In genomic region chr7:259751-260405, GRCh38 we compare ENCODE assay signal across 18 cellular contexts. TPM values are rescaled to one million over a fixed set of nuclear protein-coding genes. Genes with fewer than 3 reads are reported as not detected.
DNase-seq lines count a peak whose midpoint lies in the region; ATAC-seq, FAIRE-seq and TF ChIP-seq lines count a peak whose summit lies in the region.
"Had no signal": no experiment of that assay in that cellular context is flagged by ENCODE, and none has a peak within 500 bp of the region (broad histone marks: within the 10 kb centered on the region; RNA-seq: fewer than 3 reads in every experiment).

No MANE protein-coding gene starts in this region.

- no peak overlapping the region for H4K5ac ChIP-seq in IMR-90 (ENCODE audit: low read depth, low read length)

- H3K27ac ChIP-seq in IMR-90 (ENCODE audit: insufficient read depth, low read length) (no peak overlapping the region), K562 (ENCODE audit: extremely low read depth, low read depth, low read length) (no peak overlapping the region), kidney (ENCODE audit: low read depth in 2 of 2, low read length in 2 of 2) (no peak overlapping the region)

- TSS peak; percentile 89 for BruUV-seq in IMR-90 (replicated peaks; lab: Mats Ljungman, UMichigan)
- no TSS peak for BruUV-seq in K562 (replicated peaks; lab: Mats Ljungman, UMichigan)

- no peak for TF ChIP-seq POLR2A in IMR-90 (IDR thresholded peaks at IDR 0.05; ENCODE audit: low read depth, low read length)
- TF ChIP-seq POLR2A in K562 (conservative IDR thresholded peaks at IDR 0.05), result no peak

- H3K27me3 ChIP-seq in IMR-90 (ENCODE audit: control insufficient read depth, insufficient read depth, low read length), result no peaks in the 10 kb centered on the region
- H3K27me3 ChIP-seq in K562 (ENCODE audit: control insufficient read depth in 2 of 2, insufficient read depth in 2 of 2, low read length in 2 of 2), result peaks cover 22 to 54% of the 10 kb centered on the region in 2 experiments

- no peaks in the 10 kb centered on the region for H3K79me1 ChIP-seq in IMR-90 (ENCODE audit: low read depth in 1 of 2, low read length in 2 of 2)

- H2BK20ac ChIP-seq in IMR-90 (ENCODE audit: low read depth, low read length), result no peak overlapping the region

- H3K36me3 ChIP-seq in IMR-90 (ENCODE audit: control insufficient read depth, insufficient read depth, low read length) (peaks cover 65% of the 10 kb centered on the region), K562 (ENCODE audit: control insufficient read depth, insufficient read depth, low read length) (no peaks in the 10 kb centered on the region), kidney (ENCODE audit: control insufficient read depth in 1 of 2, insufficient read depth in 2 of 2, low read length in 2 of 2) (peaks cover 12 to 55% of the 10 kb centered on the region in 2 donors)
- H3K36me3 ChIP-seq: HAP-1 had no signal

- no peak for ATAC-seq in IMR-90 (ENCODE audit: low read depth)
- ATAC-seq in K562, result no peak
- ATAC-seq in HG02678 (IDR thresholded peaks at IDR 0.05; ENCODE audit: unreplicated experiment), result no peak
- ATAC-seq in HG03097 (IDR thresholded peaks at IDR 0.05; ENCODE audit: low FRiP score, unreplicated experiment), result no peak
- ATAC-seq: CD8-positive, alpha-beta T cell had no signal

- TF ChIP-seq CTCF in IMR-90 (conservative IDR thresholded peaks at IDR 0.05; ENCODE audit: low read depth, low read length) (no peak), K562 (IDR thresholded peaks at IDR 0.05 in 2 of 3, conservative IDR thresholded peaks at IDR 0.05 in 1 of 3; ENCODE audit: insufficient read depth in 2 of 3, low read depth in 1 of 3, low read length in 3 of 3) (no peak), kidney (IDR thresholded peaks at IDR 0.05; ENCODE audit: borderline replicate concordance, extremely low read depth, insufficient read depth) (no peak)

- no peak for TF ChIP-seq RAD21 in IMR-90 (IDR thresholded peaks at IDR 0.05; ENCODE audit: low read length)
- no peak for TF ChIP-seq RAD21 in K562 (CRISPR knock-in tag; conservative IDR thresholded peaks at IDR 0.05 in 1 of 2, IDR thresholded peaks at IDR 0.05 in 1 of 2)

- in situ Hi-C loops in IMR-90 (cut with MboI; ENCODE audit: low sequenced_read_pairs) (no loop called here), K562 (cut with MboI) (no loop called here)

- no peak overlapping the region for H4K8ac ChIP-seq in IMR-90 (ENCODE audit: low read depth in 2 of 2, low read length in 2 of 2)

- POLR2A ChIA-PET in IMR-90 (lab: Charles Lee; ENCODE audit: unreplicated experiment) (no interaction called here), K562 (lab: Yijun Ruan, JAX) (interaction anchor here (0.6 kb wide), 1 partner anchor 23 kb away, joined by 3 read pairs; no protein-coding TSS in a partner anchor)

- H3K9me1 ChIP-seq in IMR-90 (ENCODE audit: insufficient read depth, low read length), result no peaks in the 10 kb centered on the region
- no peaks in the 10 kb centered on the region for H3K9me1 ChIP-seq in K562 (ENCODE audit: control insufficient read depth, insufficient read depth, low read length)

- no peak overlapping the region for H2BK15ac ChIP-seq in IMR-90 (ENCODE audit: low read depth, low read length)

- no peak for TF ChIP-seq EP300 in K562 (IDR thresholded peaks at IDR 0.05; ENCODE audit: low read length)

- intact Hi-C loops in IMR-90 (cut with micrococcal nuclease) (no loop called here), K562 (cut with micrococcal nuclease) (no loop called here), kidney (cut with DNase I) (no loop called here), posterior vena cava (cut with DNase I) (no loop called here)

- H3K4me2 ChIP-seq in IMR-90 (ENCODE audit: low read depth, low read length) (no peak overlapping the region), K562 (ENCODE audit: insufficient read depth, low read length) (no peak overlapping the region)

- H4K91ac ChIP-seq in IMR-90 (ENCODE audit: insufficient read depth, low read depth, low read length), result no peak overlapping the region

- H3K9me3 ChIP-seq in IMR-90 (ENCODE audit: control insufficient read depth, insufficient read depth, low read length) (peaks cover 31% of the 10 kb centered on the region), K562 (replicated peaks; ENCODE audit: control insufficient read depth, insufficient read depth, low read depth, low read length) (peaks cover 12% of the 10 kb centered on the region), kidney (ENCODE audit: control insufficient read depth in 1 of 2, low read length in 2 of 2) (peaks cover 0 to 7% of the 10 kb centered on the region in 2 donors)

- no peak overlapping the region for H3K9ac ChIP-seq in IMR-90 (ENCODE audit: low read depth, low read length)
- no peak overlapping the region for H3K9ac ChIP-seq in K562 (ENCODE audit: insufficient read depth in 1 of 2, low read depth in 2 of 2, low read length in 2 of 2)
- H3K9ac ChIP-seq in kidney (ENCODE audit: low read length in 2 of 2), result no peak overlapping the region

- no peaks in the 10 kb centered on the region for H3K79me2 ChIP-seq in K562 (ENCODE audit: control insufficient read depth, insufficient read depth, low read length)

- no peak overlapping the region for H2AK5ac ChIP-seq in IMR-90 (ENCODE audit: low read depth, low read length)

- no peak overlapping the region for H3K23ac ChIP-seq in IMR-90 (ENCODE audit: low read depth, low read length)

- no peak overlapping the region for H3K4ac ChIP-seq in IMR-90 (ENCODE audit: low read depth, low read length)

- dilution Hi-C loops in IMR-90 (cut with HindIII; ENCODE audit: low sequenced_read_pairs, unreplicated experiment), result no loop called here

- FAIRE-seq in K562 (lab: Jason Lieb, UNC), result no peak
- FAIRE-seq in kidney (lab: Jason Lieb, UNC), result no peak
- FAIRE-seq: HTR-8/SVneo, RCC 7860 had no signal

- no peaks in the 10 kb centered on the region for H3K4me1 ChIP-seq in IMR-90 (ENCODE audit: control insufficient read depth, insufficient read depth, low read length)
- peaks cover 0 to 18% of the 10 kb centered on the region in 2 experiments; a peak in 1 of 5 replicates for H3K4me1 ChIP-seq in K562 (replicated peaks in 1 of 2; ENCODE audit: control insufficient read depth in 2 of 2, insufficient read depth in 2 of 2, low read length in 2 of 2)
- no peaks in the 10 kb centered on the region for H3K4me1 ChIP-seq in kidney (ENCODE audit: control insufficient read depth in 1 of 2, insufficient read depth in 1 of 2, low read depth in 1 of 2, low read length in 2 of 2)
- H3K4me1 ChIP-seq: HAP-1 had no signal

- H3K56ac ChIP-seq in IMR-90 (ENCODE audit: extremely low read depth, insufficient read depth, low read length), result no peak overlapping the region

- CTCF ChIA-PET in IMR-90 (lab: Yijun Ruan, JAX) (no interaction called here), K562 (lab: Yijun Ruan, JAX; ENCODE audit: low intra/inter-chr PET ratio) (interaction anchor here (0.6 to 0.7 kb wide), 2 partner anchors 13 to 38 kb away, joined by 3 to 4 read pairs; no protein-coding TSS in a partner anchor)

- H4K20me1 ChIP-seq in IMR-90 (ENCODE audit: insufficient read depth, low read length) (no peaks in the 10 kb centered on the region), K562 (replicated peaks; ENCODE audit: control insufficient read depth, insufficient read depth, low read length) (peaks cover 9% of the 10 kb centered on the region; the same call in 1 of the 2 replicates)

- H2AK9ac ChIP-seq in IMR-90 (replicated peaks; ENCODE audit: low read depth, low read length, poor library complexity), result no peak overlapping the region

- H2BK5ac ChIP-seq in IMR-90 (ENCODE audit: low read depth, low read length, poor library complexity, severe bottlenecking), result no peak overlapping the region

- H2BK120ac ChIP-seq in IMR-90 (ENCODE audit: low read depth, low read length), result no peak overlapping the region

- H3K4me3 ChIP-seq in IMR-90 (ENCODE audit: insufficient read depth, low read depth, low read length), result no peak overlapping the region
- no peak overlapping the region for H3K4me3 ChIP-seq in K562
- H3K4me3 ChIP-seq in kidney (ENCODE audit: low read length in 2 of 2), result no peak overlapping the region
- H3K4me3 ChIP-seq: HAP-1 had no signal

- 95% methylated on average over 29 of the region's 44 CpGs; no CpG with 5 or more reads in 1 of the 2 experiments for WGBS in IMR-90 (ENCODE audit: extremely low coverage in 2 of 2, insufficient read length in 1 of 2), 2 experiments
- 19% methylated on average over 40 of the region's 44 CpGs for WGBS in K562 (ENCODE audit: insufficient coverage, low coverage, missing lambda C conversion rate)

- DNase-seq in IMR-90 (no peak), K562 (ENCODE audit: extremely low read depth in 1 of 4, low spot score in 3 of 4) (no peak), kidney (peak; percentile 71), posterior vena cava (ENCODE audit: low spot score) (peak; percentile 78), NCI-H187 (lab: John Stamatoyannopoulos, UW) (no peak)
- DNase-seq: ACHN; CD8-positive, alpha-beta T cell; DND-41; GDM1; KG1; NCI-H1092; NCI-H69 had no signal

- no peak overlapping the region for H2AFZ ChIP-seq in IMR-90 (replicated peaks; ENCODE audit: low read length, poor library complexity)
- H2AFZ ChIP-seq in K562 (ENCODE audit: low read depth, low read length), result no peak overlapping the region

- no peak overlapping the region for H3K14ac ChIP-seq in IMR-90 (replicated peaks; ENCODE audit: low read depth, low read length)

- H3K18ac ChIP-seq in IMR-90 (ENCODE audit: low read depth, low read length), result no peak overlapping the region

RNA-seq across cellular contexts. Expression of gene FOXL3, which starts 30.1 kb away (rescaled TPM):
- total RNA-seq in IMR-90 (2012; rRNA removed) (not detected in 2 replicates), K562 (2014; rRNA removed) (not detected in 2 replicates), K562 (2014; rRNA removed; fragmentation: Illumina TruSeq; extraction: Trizol) (not detected in 2 replicates), K562 (2015; rRNA removed; fragmentation: Illumina TruSeq; extraction: Trizol) (not detected in 2 replicates), K562 (2021) (not detected in 2 replicates), kidney (not detected), posterior vena cava (not detected)
- polyA plus RNA-seq in IMR-90 (2012; rRNA removed) (not detected in 2 replicates), K562 (2011; rRNA removed) (not detected in 2 replicates), K562 (2014; fragmentation: Illumina TruSeq; extraction: Trizol) (not detected in 2 replicates), K562 (2014; fragmentation: Nextera tagmentation; extraction: Ambion mirVana) (not detected), K562 (2014; rRNA removed) (not detected in 2 replicates), kidney (ENCODE audit: insufficient read depth, low read depth, low replicate concordance) (not detected)
- not detected in 2 replicates for polyA plus RNA-seq in IMR-90 (2012; cell fraction: cytosol; rRNA removed)
- not detected in 2 replicates for polyA plus RNA-seq in IMR-90 (2012; cell fraction: nucleus; rRNA removed; ENCODE audit: low replicate concordance)
- total RNA-seq in K562 (2011; cell fraction: chromatin; rRNA removed; ENCODE audit: low replicate concordance), result not detected in 2 replicates
- not detected in 2 replicates for total RNA-seq in K562 (2011; cell fraction: nucleolus; rRNA removed)
- total RNA-seq in K562 (2011; cell fraction: nucleoplasm; rRNA removed), result not detected in 2 replicates
- not detected in 2 replicates for polyA plus RNA-seq in K562 (2011; cell fraction: cytosol; rRNA removed)
- not detected in 2 replicates for polyA plus RNA-seq in K562 (2011; cell fraction: nucleus; rRNA removed)
- not detected in 2 replicates for polyA plus RNA-seq in K562 (2012)
- polyA minus RNA-seq in K562 (2011; rRNA and poly(A)+ RNA removed), result not detected in 2 replicates
- not detected in 2 replicates for polyA minus RNA-seq in K562 (2011; cell fraction: cytosol; rRNA and poly(A)+ RNA removed)
- not detected in 2 replicates for polyA minus RNA-seq in K562 (2011; cell fraction: nucleus; rRNA and poly(A)+ RNA removed)
- total RNA-seq: CD8-positive, alpha-beta T cell; MCF 10A had no signal

Comparison
In these comparisons a context has a peak if more than half of its experiments do, and no peak if none do; other contexts are left out.
1. DNase-seq: peak in kidney (single experiment) and posterior vena cava (single experiment); none in IMR-90 (single experiment), K562 (0 of 4) and NCI-H187 (0 of 2).